Comparison of ENCODE assay signal across 10 cellular contexts in genomic region chr2:172100080-172101007, GRCh38. TPM values are rescaled to one million over a fixed set of nuclear protein-coding genes. Genes with fewer than 3 reads are reported as not detected.
DNase-seq lines count a peak whose midpoint lies in the region; ATAC-seq and TF ChIP-seq lines count a peak whose summit lies in the region.
"Had no signal": no experiment of that assay in that cellular context is flagged by ENCODE, and none has a peak within 500 bp of the region (broad histone marks: within the 10 kb centered on the region; RNA-seq: fewer than 3 reads in every experiment).

No MANE protein-coding gene starts in this region.

- no peak for ATAC-seq in activated T-helper 17 cell treated with anti-CD3 and anti-CD28 coated beads, Interleukin-2, amount 50 U/mL, for 72 hours (replicated peaks)
- no peak for ATAC-seq in GM21367 (IDR thresholded peaks at IDR 0.05; ENCODE audit: unreplicated experiment)
- ATAC-seq: mucosa of descending colon had no signal

- H3K36me3 ChIP-seq in BJ (ENCODE audit: control insufficient read depth, insufficient read depth, low read length): no peaks in the 10 kb centered on the region

- peak overlapping the region; percentile 76 for H3K4me3 Mint-ChIP-seq in activated T-helper 17 cell treated with anti-CD3 and anti-CD28 coated beads, Interleukin-2, amount 50 U/mL, for 72 hours
- H3K4me3 Mint-ChIP-seq in mesothelial cell of epicardium: peak overlapping the region; percentile 75

- DNase-seq in BJ (ENCODE audit: low read depth) (no peak), GM20000 (ENCODE audit: low spot score) (peak; percentile 45), mesothelial cell of epicardium (ENCODE audit: low spot score in 2 of 2, unreplicated experiment in 2 of 2) (peak; percentile 32 to 61), NCI-H1930 (lab: John Stamatoyannopoulos, UW) (no peak), NCI-H2029 treated with DMSO at 0.1 percent for 48 hours (lab: John Stamatoyannopoulos, UW) (no peak)
- no peak for DNase-seq in stimulated activated naive CD4-positive, alpha-beta T cell treated with Interleukin-2 at 50 U/mL for 16 hours (lab: John Stamatoyannopoulos, UW)
- DNase-seq: NCI-H1417 treated with DMSO at 0.1 percent for 48 hours had no signal

- peaks cover 31% of the 10 kb centered on the region for H3K4me1 Mint-ChIP-seq in activated T-helper 17 cell treated with anti-CD3 and anti-CD28 coated beads, Interleukin-2, amount 50 U/mL, for 72 hours
- peaks cover 59% of the 10 kb centered on the region for H3K4me1 Mint-ChIP-seq in mesothelial cell of epicardium

- CTCF ChIA-PET in BJ (lab: Yijun Ruan, JAX): interaction anchor here (0.7 to 2.2 kb wide), 3 partner anchors 274 to 397 kb away, joined by 3 to 7 read pairs (median 4); no protein-coding TSS in a partner anchor

- TF ChIP-seq CTCF in BJ (IDR thresholded peaks at IDR 0.05; ENCODE audit: insufficient read depth, low read depth, low read length) (no peak), GM20000 (IDR thresholded peaks at IDR 0.05; ENCODE audit: extremely low read depth, missing control alignments) (no peak), mesothelial cell of epicardium (IDR thresholded peaks at IDR 0.05; ENCODE audit: unreplicated experiment) (no peak)

- H3K27me3 ChIP-seq in BJ (ENCODE audit: control insufficient read depth, insufficient read depth, low read length): no peaks in the 10 kb centered on the region

- POLR2A ChIA-PET in BJ (lab: Charles Lee): no interaction called here

- H3K9me3 Mint-ChIP-seq in activated T-helper 17 cell treated with anti-CD3 and anti-CD28 coated beads, Interleukin-2, amount 50 U/mL, for 72 hours: no peaks in the 10 kb centered on the region
- no peaks in the 10 kb centered on the region for H3K9me3 Mint-ChIP-seq in mesothelial cell of epicardium

- no peak overlapping the region for H3K27ac Mint-ChIP-seq in activated T-helper 17 cell treated with anti-CD3 and anti-CD28 coated beads, Interleukin-2, amount 50 U/mL, for 72 hours
- peak overlapping the region; percentile 95 for H3K27ac Mint-ChIP-seq in mesothelial cell of epicardium

- peaks cover 61% of the 10 kb centered on the region for H3K27me3 Mint-ChIP-seq in activated T-helper 17 cell treated with anti-CD3 and anti-CD28 coated beads, Interleukin-2, amount 50 U/mL, for 72 hours
- H3K27me3 Mint-ChIP-seq in mesothelial cell of epicardium (ENCODE audit: low read depth): peaks cover 76% of the 10 kb centered on the region

- H3K4me3 ChIP-seq in BJ (ENCODE audit: low read depth, low read length): peak overlapping the region; percentile 22
- H3K4me3 ChIP-seq: mucosa of descending colon had no signal

- H3K36me3 Mint-ChIP-seq in activated T-helper 17 cell treated with anti-CD3 and anti-CD28 coated beads, Interleukin-2, amount 50 U/mL, for 72 hours (ENCODE audit: low read depth): no peaks in the 10 kb centered on the region
- H3K36me3 Mint-ChIP-seq in mesothelial cell of epicardium: no peaks in the 10 kb centered on the region

RNA-seq across cellular contexts. Expression of gene DLX2, which starts 2.4 kb away (rescaled TPM):
- polyA plus RNA-seq in BJ (2011; rRNA removed): 0.16 and 0.20 TPM in 2 replicates
- polyA minus RNA-seq in BJ (2011; rRNA and poly(A)+ RNA removed): 0.09 and 0.15 TPM in 2 replicates
- not detected for total RNA-seq in activated T-helper 17 cell treated with anti-CD3 and anti-CD28 coated beads, Interleukin-2, amount 50 U/mL, for 72 hours
- total RNA-seq in mesothelial cell of epicardium: 9.7 to 11.8 TPM (median 10.7 TPM) in 3 replicates

RNA-seq across cellular contexts. Expression of gene DLX1, which starts 15.0 kb away (rescaled TPM):
- 1.2 and 1.4 TPM in 2 replicates for polyA plus RNA-seq in BJ (2011; rRNA removed)
- polyA minus RNA-seq in BJ (2011; rRNA and poly(A)+ RNA removed): 0.81 and 0.98 TPM in 2 replicates
- total RNA-seq in activated T-helper 17 cell treated with anti-CD3 and anti-CD28 coated beads, Interleukin-2, amount 50 U/mL, for 72 hours: not detected
- 5.1 to 5.9 TPM (median 5.1 TPM) in 3 replicates for total RNA-seq in mesothelial cell of epicardium

Comparison
In these comparisons a context has a peak if more than half of its experiments do, and no peak if none do; other contexts are left out.
1. DNase-seq: peak in GM20000 (single experiment) and mesothelial cell of epicardium (2 of 2); none in BJ (single experiment), stimulated activated naive CD4-positive, alpha-beta T cell treated with Interleukin-2 at 50 U/mL for 16 hours (single experiment), NCI-H1930 (0 of 2) and NCI-H2029 treated with DMSO at 0.1 percent for 48 hours (single experiment).
2. RNA of gene DLX2, which starts 2.4 kb away (total RNA-seq): 9.7 to 11.8 TPM in mesothelial cell of epicardium; not detected in activated T-helper 17 cell treated with anti-CD3 and anti-CD28 coated beads, Interleukin-2, amount 50 U/mL, for 72 hours; every median in the first group is over 10 times any median in the second.